In genomic region chr17:35747540-35748017, GRCh38 we compare ENCODE assay signal across 8 cellular contexts. TPM values are rescaled to one million over a fixed set of nuclear protein-coding genes. Genes with fewer than 3 reads are reported as not detected.
A peak's percentile ranks its signal among the peaks of the same experiment; 100 is the strongest.
DNase-seq lines count a peak whose midpoint lies in the region; ATAC-seq and TF ChIP-seq lines count a peak whose summit lies in the region.

No MANE protein-coding gene starts in this region.

- intact Hi-C loops in ascending aorta (cut with DNase I) = loop anchor here (2.0 to 5.0 kb wide), 2 partner anchors 85 to 135 kb away; no protein-coding TSS in a partner anchor

- peak; percentile 90 to 92 (median 91) for TF ChIP-seq CTCF in ascending aorta (IDR thresholded peaks at IDR 0.05)
- TF ChIP-seq CTCF in smooth muscle cell (IDR thresholded peaks at IDR 0.05; ENCODE audit: borderline replicate concordance, insufficient read depth, poor library complexity, severe bottlenecking) = peak; percentile 87

- H3K27me3 ChIP-seq in ascending aorta (peaks cover 5% of the 10 kb centered on the region), smooth muscle cell (ENCODE audit: low read depth) (peaks cover 16% of the 10 kb centered on the region)

- H3K9me3 ChIP-seq in ascending aorta (no peaks in the 10 kb centered on the region), smooth muscle cell (replicated peaks; ENCODE audit: low read depth) (no peaks in the 10 kb centered on the region)

- H3K4me3 ChIP-seq in ascending aorta (no peak overlapping the region), smooth muscle cell (no peak overlapping the region)

- no peak overlapping the region for H3K9ac ChIP-seq in smooth muscle cell (ENCODE audit: low read depth)

- WGBS in smooth muscle cell (ENCODE audit: low lambda C conversion rate) = 48% methylated on average over 12 of the region's 12 CpGs

- H3K27ac ChIP-seq in ascending aorta = no peak overlapping the region
- no peak overlapping the region for H3K27ac ChIP-seq in smooth muscle cell (ENCODE audit: low read depth)

- DNase-seq in NCI-H1417 (lab: John Stamatoyannopoulos, UW) (peak; percentile 51 to 82 (median 75)), NCI-H1417 treated with DMSO at 0.1 percent for 48 hours (lab: John Stamatoyannopoulos, UW) (no peak), NCI-H1436 treated with DMSO at 0.1 percent for 48 hours (lab: John Stamatoyannopoulos, UW) (peak; percentile 23), T-helper 22 cell (ENCODE audit: low read depth) (peak; percentile 36), ascending aorta (ENCODE audit: low spot score in 2 of 2) (peak in 1 of 2 donors; percentile 82), hippocampal formation (lab: John Stamatoyannopoulos, UW) (peak; percentile 51 to 57), smooth muscle cell (lab: John Stamatoyannopoulos, UW; ENCODE audit: unreplicated experiment) (peak; percentile 19)

- H3K36me3 ChIP-seq in ascending aorta = no peaks in the 10 kb centered on the region
- H3K36me3 ChIP-seq in smooth muscle cell (ENCODE audit: low read depth) = no peaks in the 10 kb centered on the region

- no peaks in the 10 kb centered on the region for H3K79me2 ChIP-seq in smooth muscle cell (ENCODE audit: low read depth)

- no peak for ATAC-seq in HG02938 (IDR thresholded peaks at IDR 0.05; ENCODE audit: unreplicated experiment)

- H4K20me1 ChIP-seq in smooth muscle cell (ENCODE audit: low read depth) = no peaks in the 10 kb centered on the region

- no peak overlapping the region for H3K4me2 ChIP-seq in smooth muscle cell

- H2AFZ ChIP-seq in smooth muscle cell (ENCODE audit: low read depth) = no peak overlapping the region

- peaks cover 0 to 5% of the 10 kb centered on the region in 2 donors for H3K4me1 ChIP-seq in ascending aorta
- H3K4me1 ChIP-seq in smooth muscle cell (ENCODE audit: low read depth) = no peaks in the 10 kb centered on the region

- H3F3A ChIP-seq in smooth muscle cell (ENCODE audit: low read depth) = no peaks in the 10 kb centered on the region

RNA-seq across cellular contexts. Expression of gene GAS2L2, which starts 5.5 kb away (rescaled TPM):
- total RNA-seq in ascending aorta (not detected), smooth muscle cell (not detected in 2 replicates)
- polyA plus RNA-seq in smooth muscle cell = not detected in 2 replicates

RNA-seq across cellular contexts. Expression of gene C17orf50, which starts 13.1 kb away (rescaled TPM):
- total RNA-seq in ascending aorta (not detected), smooth muscle cell (not detected in 2 replicates)
- 0.33 TPM in 1 of 2 replicates, not detected in the other for polyA plus RNA-seq in smooth muscle cell

RNA-seq across cellular contexts. Expression of gene RASL10B, which starts 16.1 kb away (rescaled TPM):
- total RNA-seq in ascending aorta (9.9 TPM), smooth muscle cell (6.8 and 8.2 TPM in 2 replicates)
- 11.0 and 18.6 TPM in 2 replicates for polyA plus RNA-seq in smooth muscle cell

RNA-seq across cellular contexts. Expression of gene MMP28, which starts 47.9 kb away (rescaled TPM):
- total RNA-seq in ascending aorta (44.6 TPM), smooth muscle cell (38.0 and 50.0 TPM in 2 replicates)
- polyA plus RNA-seq in smooth muscle cell = 25.7 and 51.4 TPM in 2 replicates
